ENCODE assay signal across 1 cellular context in the genomic region with DNA sequence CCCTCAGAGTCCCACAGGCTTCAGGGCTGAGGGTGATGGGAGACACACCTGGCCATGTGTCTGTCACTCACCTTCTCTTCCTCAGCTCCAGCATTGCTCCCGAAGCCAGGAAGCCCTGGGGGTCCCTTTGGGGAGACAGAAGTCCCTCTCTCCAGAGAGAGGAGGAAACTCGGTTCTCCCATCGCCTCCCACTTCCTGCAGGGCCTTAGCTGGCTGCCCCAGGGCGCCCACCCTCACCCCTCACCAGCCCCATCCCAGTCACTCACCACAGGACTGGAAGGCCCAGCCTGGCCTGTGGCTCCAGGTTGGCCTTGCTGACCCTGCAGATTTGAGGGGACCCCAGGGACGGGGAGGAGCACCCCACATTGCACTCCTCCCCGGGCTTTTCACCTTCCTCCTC.
TF ChIP-seq lines count a peak whose summit lies in the region.

No MANE protein-coding gene starts in this region.

TF ChIP-seq in H1, 55 proteins besides CTCF, POLR2A, EP300 and RAD21:
- TF ChIP-seq, protein P1, sequence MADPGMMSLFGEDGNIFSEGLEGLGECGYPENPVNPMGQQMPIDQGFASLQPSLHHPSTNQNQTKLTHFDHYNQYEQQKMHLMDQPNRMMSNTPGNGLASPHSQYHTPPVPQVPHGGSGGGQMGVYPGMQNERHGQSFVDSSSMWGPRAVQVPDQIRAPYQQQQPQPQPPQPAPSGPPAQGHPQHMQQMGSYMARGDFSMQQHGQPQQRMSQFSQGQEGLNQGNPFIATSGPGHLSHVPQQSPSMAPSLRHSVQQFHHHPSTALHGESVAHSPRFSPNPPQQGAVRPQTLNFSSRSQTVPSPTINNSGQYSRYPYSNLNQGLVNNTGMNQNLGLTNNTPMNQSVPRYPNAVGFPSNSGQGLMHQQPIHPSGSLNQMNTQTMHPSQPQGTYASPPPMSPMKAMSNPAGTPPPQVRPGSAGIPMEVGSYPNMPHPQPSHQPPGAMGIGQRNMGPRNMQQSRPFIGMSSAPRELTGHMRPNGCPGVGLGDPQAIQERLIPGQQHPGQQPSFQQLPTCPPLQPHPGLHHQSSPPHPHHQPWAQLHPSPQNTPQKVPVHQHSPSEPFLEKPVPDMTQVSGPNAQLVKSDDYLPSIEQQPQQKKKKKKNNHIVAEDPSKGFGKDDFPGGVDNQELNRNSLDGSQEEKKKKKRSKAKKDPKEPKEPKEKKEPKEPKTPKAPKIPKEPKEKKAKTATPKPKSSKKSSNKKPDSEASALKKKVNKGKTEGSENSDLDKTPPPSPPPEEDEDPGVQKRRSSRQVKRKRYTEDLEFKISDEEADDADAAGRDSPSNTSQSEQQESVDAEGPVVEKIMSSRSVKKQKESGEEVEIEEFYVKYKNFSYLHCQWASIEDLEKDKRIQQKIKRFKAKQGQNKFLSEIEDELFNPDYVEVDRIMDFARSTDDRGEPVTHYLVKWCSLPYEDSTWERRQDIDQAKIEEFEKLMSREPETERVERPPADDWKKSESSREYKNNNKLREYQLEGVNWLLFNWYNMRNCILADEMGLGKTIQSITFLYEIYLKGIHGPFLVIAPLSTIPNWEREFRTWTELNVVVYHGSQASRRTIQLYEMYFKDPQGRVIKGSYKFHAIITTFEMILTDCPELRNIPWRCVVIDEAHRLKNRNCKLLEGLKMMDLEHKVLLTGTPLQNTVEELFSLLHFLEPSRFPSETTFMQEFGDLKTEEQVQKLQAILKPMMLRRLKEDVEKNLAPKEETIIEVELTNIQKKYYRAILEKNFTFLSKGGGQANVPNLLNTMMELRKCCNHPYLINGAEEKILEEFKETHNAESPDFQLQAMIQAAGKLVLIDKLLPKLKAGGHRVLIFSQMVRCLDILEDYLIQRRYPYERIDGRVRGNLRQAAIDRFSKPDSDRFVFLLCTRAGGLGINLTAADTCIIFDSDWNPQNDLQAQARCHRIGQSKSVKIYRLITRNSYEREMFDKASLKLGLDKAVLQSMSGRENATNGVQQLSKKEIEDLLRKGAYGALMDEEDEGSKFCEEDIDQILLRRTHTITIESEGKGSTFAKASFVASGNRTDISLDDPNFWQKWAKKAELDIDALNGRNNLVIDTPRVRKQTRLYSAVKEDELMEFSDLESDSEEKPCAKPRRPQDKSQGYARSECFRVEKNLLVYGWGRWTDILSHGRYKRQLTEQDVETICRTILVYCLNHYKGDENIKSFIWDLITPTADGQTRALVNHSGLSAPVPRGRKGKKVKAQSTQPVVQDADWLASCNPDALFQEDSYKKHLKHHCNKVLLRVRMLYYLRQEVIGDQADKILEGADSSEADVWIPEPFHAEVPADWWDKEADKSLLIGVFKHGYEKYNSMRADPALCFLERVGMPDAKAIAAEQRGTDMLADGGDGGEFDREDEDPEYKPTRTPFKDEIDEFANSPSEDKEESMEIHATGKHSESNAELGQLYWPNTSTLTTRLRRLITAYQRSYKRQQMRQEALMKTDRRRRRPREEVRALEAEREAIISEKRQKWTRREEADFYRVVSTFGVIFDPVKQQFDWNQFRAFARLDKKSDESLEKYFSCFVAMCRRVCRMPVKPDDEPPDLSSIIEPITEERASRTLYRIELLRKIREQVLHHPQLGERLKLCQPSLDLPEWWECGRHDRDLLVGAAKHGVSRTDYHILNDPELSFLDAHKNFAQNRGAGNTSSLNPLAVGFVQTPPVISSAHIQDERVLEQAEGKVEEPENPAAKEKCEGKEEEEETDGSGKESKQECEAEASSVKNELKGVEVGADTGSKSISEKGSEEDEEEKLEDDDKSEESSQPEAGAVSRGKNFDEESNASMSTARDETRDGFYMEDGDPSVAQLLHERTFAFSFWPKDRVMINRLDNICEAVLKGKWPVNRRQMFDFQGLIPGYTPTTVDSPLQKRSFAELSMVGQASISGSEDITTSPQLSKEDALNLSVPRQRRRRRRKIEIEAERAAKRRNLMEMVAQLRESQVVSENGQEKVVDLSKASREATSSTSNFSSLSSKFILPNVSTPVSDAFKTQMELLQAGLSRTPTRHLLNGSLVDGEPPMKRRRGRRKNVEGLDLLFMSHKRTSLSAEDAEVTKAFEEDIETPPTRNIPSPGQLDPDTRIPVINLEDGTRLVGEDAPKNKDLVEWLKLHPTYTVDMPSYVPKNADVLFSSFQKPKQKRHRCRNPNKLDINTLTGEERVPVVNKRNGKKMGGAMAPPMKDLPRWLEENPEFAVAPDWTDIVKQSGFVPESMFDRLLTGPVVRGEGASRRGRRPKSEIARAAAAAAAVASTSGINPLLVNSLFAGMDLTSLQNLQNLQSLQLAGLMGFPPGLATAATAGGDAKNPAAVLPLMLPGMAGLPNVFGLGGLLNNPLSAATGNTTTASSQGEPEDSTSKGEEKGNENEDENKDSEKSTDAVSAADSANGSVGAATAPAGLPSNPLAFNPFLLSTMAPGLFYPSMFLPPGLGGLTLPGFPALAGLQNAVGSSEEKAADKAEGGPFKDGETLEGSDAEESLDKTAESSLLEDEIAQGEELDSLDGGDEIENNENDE (IDR thresholded peaks at IDR 0.05; ENCODE audit: insufficient replicate concordance, low read length), result no peak
- TF ChIP-seq KDM5A (IDR thresholded peaks at IDR 0.05; ENCODE audit: low read length) (no peak), SAP30 (IDR thresholded peaks at IDR 0.05; ENCODE audit: insufficient read depth, insufficient replicate concordance, low read length) (no peak), NRF1 (IDR thresholded peaks at IDR 0.05; ENCODE audit: low read depth, low read length) (no peak), BACH1 (IDR thresholded peaks at IDR 0.05; ENCODE audit: low read length) (no peak), SUZ12 (IDR thresholded peaks at IDR 0.05; ENCODE audit: low read length) (no peak), SP2 (IDR thresholded peaks at IDR 0.05; ENCODE audit: low read length) (no peak), RBBP5 (IDR thresholded peaks at IDR 0.05; ENCODE audit: borderline replicate concordance, low read depth, low read length) (no peak), TAF7 (optimal IDR thresholded peaks at IDR 0.05; ENCODE audit: borderline replicate concordance, low read depth, low read length) (no peak), SP4 (IDR thresholded peaks at IDR 0.05; ENCODE audit: low read length) (no peak), BCL11A (IDR thresholded peaks at IDR 0.05; ENCODE audit: low read depth in 2 of 2, low read length in 2 of 2) (no peak), CBX5 (IDR thresholded peaks at IDR 0.05; ENCODE audit: low read depth, low read length) (no peak), JUND (IDR thresholded peaks at IDR 0.05; ENCODE audit: low read length) (no peak)
